ENCODE assay signal across 21 cellular contexts in the genomic region with DNA sequence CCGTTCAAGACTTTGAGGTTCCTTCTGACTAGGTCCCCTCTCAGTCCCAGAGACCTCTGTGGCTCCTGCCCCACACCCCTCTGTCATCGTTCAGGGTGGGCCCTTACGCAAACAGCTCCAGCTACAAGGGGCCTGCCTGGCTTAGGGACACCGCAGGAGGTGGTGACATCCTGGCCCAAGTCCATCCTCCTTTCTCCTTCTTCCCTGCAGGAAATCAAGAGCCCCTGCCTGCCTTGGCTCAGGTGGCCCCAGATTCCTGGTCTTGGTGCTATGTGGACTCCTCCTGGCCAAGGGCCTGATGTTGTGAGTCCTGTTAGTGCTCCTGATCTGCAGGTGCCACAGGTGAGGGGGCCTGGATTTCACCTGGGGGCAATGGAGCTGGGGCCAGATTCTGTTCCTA. TPM values are rescaled to one million over a fixed set of nuclear protein-coding genes. Genes with fewer than 3 reads are reported as not detected.
DNase-seq lines count a peak whose midpoint lies in the region; ATAC-seq and TF ChIP-seq lines count a peak whose summit lies in the region.
"Had no signal": no experiment of that assay in that cellular context is flagged by ENCODE, and none has a peak within 500 bp of the region (broad histone marks: within the 10 kb centered on the region; RNA-seq: fewer than 3 reads in every experiment).

No MANE protein-coding gene starts in this region.

- H3K9ac ChIP-seq in neuronal stem cell (ENCODE audit: low read depth, low read length, poor library complexity): no peak overlapping the region
- H3K9ac ChIP-seq in Karpas-422 (ENCODE audit: low read length): no peak overlapping the region

- H3K4ac ChIP-seq in neuronal stem cell (ENCODE audit: low read length): no peak overlapping the region

- H3K27me3 ChIP-seq in GM23338 (ENCODE audit: insufficient read depth) (peaks cover 15% of the 10 kb centered on the region), neuronal stem cell (ENCODE audit: control insufficient read depth in 3 of 3, insufficient read depth in 3 of 3, low read depth in 1 of 3, low read length in 3 of 3) (peaks cover 0 to 48% (median 3%) of the 10 kb centered on the region in 3 experiments), Karpas-422 (ENCODE audit: low read length) (no peaks in the 10 kb centered on the region)
- no peaks in the 10 kb centered on the region for H3K27me3 ChIP-seq in effector memory CD4-positive, alpha-beta T cell (replicated peaks; ENCODE audit: control insufficient read depth, insufficient read depth, low read length, poor library complexity, severe bottlenecking)

- no peaks in the 10 kb centered on the region for H3K36me3 Mint-ChIP-seq in GM23338 (ENCODE audit: low read depth)
- no peaks in the 10 kb centered on the region for H3K36me3 Mint-ChIP-seq in activated T-helper 17 cell treated with anti-CD3 and anti-CD28 coated beads, Interleukin-2, amount 50 U/mL, for 72 hours (ENCODE audit: low read depth)
- no peaks in the 10 kb centered on the region for H3K36me3 Mint-ChIP-seq in stimulated activated memory B cell treated with anti-CD40 and anti-IgM and Interleukin-4, amounts not matched to agents 10 μg/mL and 1 μg/mL and 100 μg/mL, for 72 hours
- H3K36me3 Mint-ChIP-seq: CD4-positive, CD25-positive, alpha-beta regulatory T cell had no signal

- H3K9me3 ChIP-seq in neuronal stem cell (replicated peaks in 1 of 2; ENCODE audit: control insufficient read depth in 2 of 2, insufficient read depth in 1 of 2, low read depth in 1 of 2, low read length in 2 of 2) (no peaks in the 10 kb centered on the region), Karpas-422 (ENCODE audit: low read length) (no peaks in the 10 kb centered on the region)
- H3K9me3 ChIP-seq in effector memory CD4-positive, alpha-beta T cell (ENCODE audit: control insufficient read depth, low read length): no peaks in the 10 kb centered on the region
- H3K9me3 ChIP-seq: BE2C had no signal

- H3K36me3 ChIP-seq in GM23338 (ENCODE audit: insufficient read depth) (no peaks in the 10 kb centered on the region), neuronal stem cell (replicated peaks in 1 of 2; ENCODE audit: control insufficient read depth in 2 of 2, insufficient read depth in 2 of 2, low read length in 2 of 2) (no peaks in the 10 kb centered on the region), Karpas-422 (ENCODE audit: insufficient read depth, low read length) (no peaks in the 10 kb centered on the region)
- no peaks in the 10 kb centered on the region for H3K36me3 ChIP-seq in effector memory CD4-positive, alpha-beta T cell (ENCODE audit: control insufficient read depth, insufficient read depth, low read length)
- H3K36me3 ChIP-seq: BE2C had no signal

- H4K91ac ChIP-seq in neuronal stem cell (ENCODE audit: low read depth, low read length, poor library complexity): no peak overlapping the region

- no peak overlapping the region for H3K27ac Mint-ChIP-seq in GM23338
- H3K27ac Mint-ChIP-seq in activated T-helper 17 cell treated with anti-CD3 and anti-CD28 coated beads, Interleukin-2, amount 50 U/mL, for 72 hours: peak overlapping the region; percentile 3
- H3K27ac Mint-ChIP-seq in stimulated activated memory B cell treated with anti-CD40 and anti-IgM and Interleukin-4, amounts not matched to agents 10 μg/mL and 1 μg/mL and 100 μg/mL, for 72 hours: no peak overlapping the region
- H3K27ac Mint-ChIP-seq: HFFc6 had no signal

- H3F3A ChIP-seq in GM23338 (replicated peaks; ENCODE audit: low read depth): no peaks in the 10 kb centered on the region

- no peak overlapping the region for H2BK5ac ChIP-seq in neuronal stem cell (ENCODE audit: low read length)

- H3K79me1 ChIP-seq in neuronal stem cell (ENCODE audit: low read depth, low read length): no peaks in the 10 kb centered on the region

- no peaks in the 10 kb centered on the region for H4K20me1 ChIP-seq in GM23338 (replicated peaks; ENCODE audit: insufficient read depth)
- H4K20me1 ChIP-seq in Karpas-422 (ENCODE audit: insufficient read depth, low read depth, low read length): no peaks in the 10 kb centered on the region

- no peak overlapping the region for H2BK12ac ChIP-seq in neuronal stem cell (ENCODE audit: low read length)

- H3K27ac ChIP-seq in GM23338 (ENCODE audit: low read depth) (no peak overlapping the region), neuronal stem cell (replicated peaks; ENCODE audit: low read length) (no peak overlapping the region), Karpas-422 (ENCODE audit: low read length) (no peak overlapping the region)
- no peak overlapping the region for H3K27ac ChIP-seq in effector memory CD4-positive, alpha-beta T cell (ENCODE audit: insufficient read depth, low read length, poor library complexity, severe bottlenecking)

- TF ChIP-seq CTCF in GM23338 (conservative IDR thresholded peaks at IDR 0.05; ENCODE audit: low read depth in 2 of 2): no peak

- H3K9me3 Mint-ChIP-seq in GM23338: no peaks in the 10 kb centered on the region
- no peaks in the 10 kb centered on the region for H3K9me3 Mint-ChIP-seq in activated T-helper 17 cell treated with anti-CD3 and anti-CD28 coated beads, Interleukin-2, amount 50 U/mL, for 72 hours
- no peaks in the 10 kb centered on the region for H3K9me3 Mint-ChIP-seq in stimulated activated memory B cell treated with anti-CD40 and anti-IgM and Interleukin-4, amounts not matched to agents 10 μg/mL and 1 μg/mL and 100 μg/mL, for 72 hours
- H3K9me3 Mint-ChIP-seq: CD8-positive, alpha-beta memory T cell; HFFc6 had no signal

- no peak for ATAC-seq in GM23338
- no peak for ATAC-seq in activated T-helper 17 cell treated with anti-CD3 and anti-CD28 coated beads, Interleukin-2, amount 50 U/mL, for 72 hours (replicated peaks)
- peak; percentile 45 for ATAC-seq in stimulated activated memory B cell treated with anti-CD40 and anti-IgM and Interleukin-4, amounts not matched to agents 10 μg/mL and 1 μg/mL and 100 μg/mL, for 72 hours
- ATAC-seq: GM12878, HCT116 had no signal

- no peak overlapping the region for H3K4me3 Mint-ChIP-seq in GM23338
- no peak overlapping the region for H3K4me3 Mint-ChIP-seq in activated T-helper 17 cell treated with anti-CD3 and anti-CD28 coated beads, Interleukin-2, amount 50 U/mL, for 72 hours
- H3K4me3 Mint-ChIP-seq in stimulated activated memory B cell treated with anti-CD40 and anti-IgM and Interleukin-4, amounts not matched to agents 10 μg/mL and 1 μg/mL and 100 μg/mL, for 72 hours: no peak overlapping the region
- H3K4me3 Mint-ChIP-seq: CD4-positive, CD25-positive, alpha-beta regulatory T cell; CD8-positive, alpha-beta memory T cell; HFFc6 had no signal

- no peak overlapping the region for H3K23ac ChIP-seq in neuronal stem cell (ENCODE audit: low read depth, low read length, poor library complexity)

- H3K14ac ChIP-seq in neuronal stem cell (ENCODE audit: low read length): no peak overlapping the region

- H2BK120ac ChIP-seq in neuronal stem cell (ENCODE audit: low read depth, low read length): no peak overlapping the region

- H3K18ac ChIP-seq in neuronal stem cell (ENCODE audit: low read length): peak overlapping the region; percentile 38

- WGBS in neuronal stem cell (ENCODE audit: extremely low coverage in 2 of 2, insufficient read length in 2 of 2, insufficient replicate concordance in 1 of 2), 2 donors: no CpG with 5 or more reads among the region's 4 CpGs

- DNase-seq in GM23338 (ENCODE audit: low spot score) (no peak), neuronal stem cell (ENCODE audit: low spot score) (no peak), Karpas-422 (no peak)
- no peak for DNase-seq in effector memory CD4-positive, alpha-beta T cell
- DNase-seq: ACHN; BE2C; C1 segment of cervical spinal cord; CD4-positive, CD25-positive, alpha-beta regulatory T cell; CD8-positive, alpha-beta memory T cell; COR-L47; DMS 273 treated with DMSO at 0.1 percent for 48 hours; DND-41; EL; H7; HFFc6 had no signal

- no peaks in the 10 kb centered on the region for H3K9me2 ChIP-seq in GM23338 (ENCODE audit: insufficient read depth)
- no peaks in the 10 kb centered on the region for H3K9me2 ChIP-seq in Karpas-422 (replicated peaks; ENCODE audit: insufficient read depth, low read length)

- H2BK15ac ChIP-seq in neuronal stem cell (ENCODE audit: low read length): no peak overlapping the region

- peaks cover 4% of the 10 kb centered on the region for H3K27me3 Mint-ChIP-seq in GM23338 (ENCODE audit: insufficient read depth, low read depth, poor library complexity)
- peaks cover 29% of the 10 kb centered on the region for H3K27me3 Mint-ChIP-seq in activated T-helper 17 cell treated with anti-CD3 and anti-CD28 coated beads, Interleukin-2, amount 50 U/mL, for 72 hours
- peaks cover 34% of the 10 kb centered on the region for H3K27me3 Mint-ChIP-seq in stimulated activated memory B cell treated with anti-CD40 and anti-IgM and Interleukin-4, amounts not matched to agents 10 μg/mL and 1 μg/mL and 100 μg/mL, for 72 hours

- H3K4me2 ChIP-seq in GM23338 (no peak overlapping the region), neuronal stem cell (ENCODE audit: insufficient read depth, low read length, poor library complexity, severe bottlenecking) (no peak overlapping the region), Karpas-422 (ENCODE audit: low read depth, low read length, poor library complexity, severe bottlenecking) (no peak overlapping the region)

- H3K4me1 ChIP-seq in GM23338 (ENCODE audit: insufficient read depth) (peaks cover 4% of the 10 kb centered on the region; the same call in 1 of the 2 replicates), neuronal stem cell (ENCODE audit: control insufficient read depth in 2 of 2, insufficient read depth in 1 of 2, low read depth in 1 of 2, low read length in 2 of 2) (no peaks in the 10 kb centered on the region), Karpas-422 (ENCODE audit: low read length) (no peaks in the 10 kb centered on the region)
- no peaks in the 10 kb centered on the region for H3K4me1 ChIP-seq in effector memory CD4-positive, alpha-beta T cell (ENCODE audit: control insufficient read depth, insufficient read depth, low read length, poor library complexity, severe bottlenecking)
- H3K4me1 ChIP-seq: BE2C had no signal

- peak overlapping the region; percentile 91; the same call in 1 of the 2 replicates for H2AFZ ChIP-seq in GM23338
- H2AFZ ChIP-seq in neuronal stem cell (ENCODE audit: low read length): no peak overlapping the region
- H2AFZ ChIP-seq in Karpas-422 (ENCODE audit: low read length): no peak overlapping the region

- H3K79me2 ChIP-seq in GM23338 (replicated peaks; ENCODE audit: insufficient read depth) (no peaks in the 10 kb centered on the region), Karpas-422 (ENCODE audit: low read length) (no peaks in the 10 kb centered on the region)

- H3K4me3 ChIP-seq in GM23338 (no peak overlapping the region), neuronal stem cell (ENCODE audit: low read length in 2 of 2) (no peak overlapping the region), Karpas-422 (ENCODE audit: low read length) (no peak overlapping the region)
- no peak overlapping the region for H3K4me3 ChIP-seq in effector memory CD4-positive, alpha-beta T cell (ENCODE audit: insufficient read depth, low read depth, low read length, poor library complexity, severe bottlenecking)
- H3K4me3 ChIP-seq: GM12878 had no signal

- no peak overlapping the region for H2AK5ac ChIP-seq in neuronal stem cell (ENCODE audit: low read depth, low read length)

- peaks cover 15% of the 10 kb centered on the region for H3K4me1 Mint-ChIP-seq in GM23338
- H3K4me1 Mint-ChIP-seq in activated T-helper 17 cell treated with anti-CD3 and anti-CD28 coated beads, Interleukin-2, amount 50 U/mL, for 72 hours: no peaks in the 10 kb centered on the region
- H3K4me1 Mint-ChIP-seq in stimulated activated memory B cell treated with anti-CD40 and anti-IgM and Interleukin-4, amounts not matched to agents 10 μg/mL and 1 μg/mL and 100 μg/mL, for 72 hours: peaks cover 6% of the 10 kb centered on the region

- H4K8ac ChIP-seq in neuronal stem cell (ENCODE audit: low read depth, low read length): no peak overlapping the region

RNA-seq across cellular contexts. Expression of a gene that starts 8.1 kb away (rescaled TPM):
- not detected in 2 replicates for total RNA-seq in GM23338 (2014; rRNA removed; shearing (Covaris generic))
- not detected in 2 replicates for polyA plus RNA-seq in GM23338 (2016; fragmentation: Nextera tagmentation; extraction: Ambion mirVana)
- not detected for total RNA-seq in activated T-helper 17 cell treated with anti-CD3 and anti-CD28 coated beads, Interleukin-2, amount 50 U/mL, for 72 hours
- polyA plus RNA-seq in neuronal stem cell (2013, experiment 1 of 2): not detected
- polyA plus RNA-seq in neuronal stem cell (2013, experiment 2 of 2): not detected
- total RNA-seq in Karpas-422 (2014; rRNA removed; shearing (Covaris generic); ENCODE audit: low replicate concordance): not detected in 2 replicates
- total RNA-seq: CD4-positive, CD25-positive, alpha-beta regulatory T cell; CD8-positive, alpha-beta memory T cell; G401; GM12878; H7; HFFc6; HT-29 had no signal
- polyA plus RNA-seq: CD4-positive, CD25-positive, alpha-beta regulatory T cell; CD8-positive, alpha-beta memory T cell; GM12878 had no signal

RNA-seq across cellular contexts. Expression of a gene that starts 35.3 kb away (rescaled TPM):
- total RNA-seq in GM23338 (2014; rRNA removed; shearing (Covaris generic)): 0.07 TPM in 1 of 2 replicates, not detected in the other
- polyA plus RNA-seq in GM23338 (2016; fragmentation: Nextera tagmentation; extraction: Ambion mirVana): 0.19 TPM in 1 of 2 replicates, not detected in the other
- total RNA-seq in activated T-helper 17 cell treated with anti-CD3 and anti-CD28 coated beads, Interleukin-2, amount 50 U/mL, for 72 hours: 1 to 10 TPM; 3.3 to 6.2 TPM
- 0.01 TPM for polyA plus RNA-seq in neuronal stem cell (2013, experiment 1 of 2)
- not detected for polyA plus RNA-seq in neuronal stem cell (2013, experiment 2 of 2)
- total RNA-seq in Karpas-422 (2014; rRNA removed; shearing (Covaris generic); ENCODE audit: low replicate concordance): 0.07 TPM in 1 of 2 replicates, not detected in the other
- total RNA-seq: G401, H7, HFFc6 had no signal

RNA-seq across cellular contexts. Expression of a gene that starts 50.2 kb away (rescaled TPM):
- not detected in 2 replicates for total RNA-seq in GM23338 (2014; rRNA removed; shearing (Covaris generic))
- not detected in 2 replicates for polyA plus RNA-seq in GM23338 (2016; fragmentation: Nextera tagmentation; extraction: Ambion mirVana)
- 1 to 10 TPM in 1 of 2 donors, not detected in 1; 5.1 TPM for total RNA-seq in activated T-helper 17 cell treated with anti-CD3 and anti-CD28 coated beads, Interleukin-2, amount 50 U/mL, for 72 hours
- not detected for polyA plus RNA-seq in neuronal stem cell (2013, experiment 1 of 2)
- polyA plus RNA-seq in neuronal stem cell (2013, experiment 2 of 2): not detected
- total RNA-seq in Karpas-422 (2014; rRNA removed; shearing (Covaris generic); ENCODE audit: low replicate concordance): not detected in 2 replicates
- total RNA-seq: CD4-positive, CD25-positive, alpha-beta regulatory T cell; CD8-positive, alpha-beta memory T cell; G401; H7 had no signal
- polyA plus RNA-seq: CD8-positive, alpha-beta memory T cell had no signal
